In the genomic region with DNA sequence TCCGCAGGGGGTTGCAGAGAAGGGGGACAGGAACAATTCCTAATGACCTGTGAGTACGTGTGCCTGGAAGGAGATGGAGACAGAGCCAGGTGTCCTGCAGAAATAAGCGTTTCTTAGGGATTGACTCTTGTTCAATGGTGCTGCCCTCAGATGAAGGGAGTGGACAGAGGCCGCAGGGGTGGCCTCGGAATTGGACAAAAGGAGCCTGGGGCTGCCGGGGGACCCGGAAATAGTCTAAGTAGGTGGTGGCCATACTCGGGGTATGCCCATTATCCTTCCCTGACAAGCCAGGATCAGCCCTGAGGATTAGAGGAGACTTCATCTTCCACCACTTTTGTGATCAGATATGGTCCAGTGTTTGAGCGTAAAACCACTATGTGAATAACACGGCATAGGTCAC, we compare ENCODE assay signal across 14 cellular contexts. TPM values are rescaled to one million over a fixed set of nuclear protein-coding genes. Genes with fewer than 3 reads are reported as not detected.
DNase-seq lines count a peak whose midpoint lies in the region; ATAC-seq, FAIRE-seq and TF ChIP-seq lines count a peak whose summit lies in the region.
"Had no signal": no experiment of that assay in that cellular context is flagged by ENCODE, and none has a peak within 500 bp of the region (broad histone marks: within the 10 kb centered on the region; RNA-seq: fewer than 3 reads in every experiment).

No MANE protein-coding gene starts in this region.

- H3K36me3 ChIP-seq in kidney (ENCODE audit: control insufficient read depth in 1 of 2, insufficient read depth in 2 of 2, low read length in 2 of 2) (no peaks in the 10 kb centered on the region), upper lobe of right lung (no peaks in the 10 kb centered on the region)
- no peaks in the 10 kb centered on the region for H3K36me3 ChIP-seq in effector memory CD4-positive, alpha-beta T cell (ENCODE audit: control insufficient read depth, insufficient read depth, low read length)

- H3K9me3 ChIP-seq in kidney (ENCODE audit: control insufficient read depth in 1 of 2, low read length in 2 of 2): peaks cover 0 to 7% of the 10 kb centered on the region in 2 donors
- no peaks in the 10 kb centered on the region for H3K9me3 ChIP-seq in upper lobe of right lung
- peaks cover 8% of the 10 kb centered on the region for H3K9me3 ChIP-seq in effector memory CD4-positive, alpha-beta T cell (ENCODE audit: control insufficient read depth, low read length)

- H3K27me3 ChIP-seq in upper lobe of right lung: no peaks in the 10 kb centered on the region
- H3K27me3 ChIP-seq in effector memory CD4-positive, alpha-beta T cell (replicated peaks; ENCODE audit: control insufficient read depth, insufficient read depth, low read length, poor library complexity, severe bottlenecking): no peaks in the 10 kb centered on the region
- H3K27me3 ChIP-seq: BLaER1 treated with 17β-estradiol and CSF1 and Interleukin-3, amounts not matched to agents 10 nM and 100 nM had no signal

- H3K4me3 ChIP-seq in coronary artery (no peak overlapping the region), kidney (ENCODE audit: low read length in 2 of 2) (no peak overlapping the region), upper lobe of right lung (no peak overlapping the region)
- H3K4me3 ChIP-seq in effector memory CD4-positive, alpha-beta T cell (ENCODE audit: insufficient read depth, low read depth, low read length, poor library complexity, severe bottlenecking): no peak overlapping the region
- H3K4me3 ChIP-seq: BLaER1 treated with 17β-estradiol and CSF1 and Interleukin-3, amounts not matched to agents 10 nM and 100 nM had no signal

- H3K27ac ChIP-seq in coronary artery (no peak overlapping the region), kidney (ENCODE audit: low read depth in 2 of 2, low read length in 2 of 2) (no peak overlapping the region), upper lobe of right lung (no peak overlapping the region)
- H3K27ac ChIP-seq in effector memory CD4-positive, alpha-beta T cell (ENCODE audit: insufficient read depth, low read length, poor library complexity, severe bottlenecking): no peak overlapping the region
- H3K27ac ChIP-seq: BLaER1 treated with 17β-estradiol and CSF1 and Interleukin-3, amounts not matched to agents 10 nM and 100 nM had no signal

- no peak overlapping the region for H3K9ac ChIP-seq in kidney (ENCODE audit: low read length in 2 of 2)
- H3K9ac ChIP-seq: BLaER1 treated with 17β-estradiol and CSF1 and Interleukin-3, amounts not matched to agents 10 nM and 100 nM had no signal

- ATAC-seq in upper lobe of right lung: no peak

- intact Hi-C loops in kidney (cut with DNase I): no loop called here
- intact Hi-C loops in upper lobe of right lung (cut with DNase I): no loop called here

- no peak for FAIRE-seq in kidney (lab: Jason Lieb, UNC)

- TF ChIP-seq CTCF in coronary artery (IDR thresholded peaks at IDR 0.05) (no peak), kidney (IDR thresholded peaks at IDR 0.05; ENCODE audit: borderline replicate concordance, extremely low read depth, insufficient read depth) (no peak), upper lobe of right lung (IDR thresholded peaks at IDR 0.05) (no peak)

- H3K4me1 ChIP-seq in kidney (ENCODE audit: control insufficient read depth in 1 of 2, insufficient read depth in 1 of 2, low read depth in 1 of 2, low read length in 2 of 2) (peaks cover 0 to 8% of the 10 kb centered on the region in 2 donors), upper lobe of right lung (no peaks in the 10 kb centered on the region)
- H3K4me1 ChIP-seq in effector memory CD4-positive, alpha-beta T cell (ENCODE audit: control insufficient read depth, insufficient read depth, low read length, poor library complexity, severe bottlenecking): no peaks in the 10 kb centered on the region

- peak; percentile 39 for DNase-seq in activated effector memory CD4-positive, alpha-beta T cell treated with anti-CD3 and anti-CD28 coated beads, Interleukin-2, amount 50 U/mL, for 16 hours
- no peak for DNase-seq in activated effector memory CD4-positive, alpha-beta T cell treated with Interleukin-2 at 50 U/mL for 16 hours
- DNase-seq in coronary artery (ENCODE audit: low spot score) (peak; percentile 41), kidney (peak; percentile 22), upper lobe of right lung (peak; percentile 23), superior temporal gyrus (ENCODE audit: extremely low spot score) (no peak), hippocampal formation (lab: John Stamatoyannopoulos, UW) (no peak)
- DNase-seq in effector memory CD4-positive, alpha-beta T cell: no peak
- DNase-seq: ACHN; CD4-positive, CD25-positive, alpha-beta regulatory T cell; DMS 273 treated with DMSO at 0.1 percent for 48 hours; HCEC 1CT; HFFc6 had no signal

RNA-seq across cellular contexts. Expression of gene ELFN1, which starts 39.2 kb away (rescaled TPM):
- total RNA-seq in kidney (3.8 TPM), upper lobe of right lung (4.3 TPM)
- polyA plus RNA-seq in kidney (ENCODE audit: insufficient read depth, low read depth, low replicate concordance): 3.5 TPM
- total RNA-seq: CD4-positive, CD25-positive, alpha-beta regulatory T cell had no signal
- polyA plus RNA-seq: CD4-positive, CD25-positive, alpha-beta regulatory T cell had no signal

Comparison
In these comparisons a context has a peak if more than half of its experiments do, and no peak if none do; other contexts are left out.
1. DNase-seq: peak in activated effector memory CD4-positive, alpha-beta T cell treated with anti-CD3 and anti-CD28 coated beads, Interleukin-2, amount 50 U/mL, for 16 hours (single experiment), coronary artery (single experiment), kidney (single experiment) and upper lobe of right lung (single experiment); none in activated effector memory CD4-positive, alpha-beta T cell treated with Interleukin-2 at 50 U/mL for 16 hours (single experiment), superior temporal gyrus (single experiment), hippocampal formation (0 of 2) and effector memory CD4-positive, alpha-beta T cell (0 of 3).